Comparison of ENCODE assay signal across 12 cellular contexts in genomic region chr7:100276126-100276525, GRCh38. TPM values are rescaled to one million over a fixed set of nuclear protein-coding genes. Genes with fewer than 3 reads are reported as not detected.
DNase-seq lines count a peak whose midpoint lies in the region; ATAC-seq and TF ChIP-seq lines count a peak whose summit lies in the region.
"Not testable (repeated sequence)": the region's sequence is repeated elsewhere in the genome, so short reads cannot be mapped to it uniquely, and the experiment has no call there.
"Had no signal": no experiment of that assay in that cellular context is flagged by ENCODE, and none has a peak within 500 bp of the region (broad histone marks: within the 10 kb centered on the region; RNA-seq: fewer than 3 reads in every experiment).

No MANE protein-coding gene starts in this region.

- ATAC-seq in WTC11, result not testable (repeated sequence)

- not testable (repeated sequence) for H3K27me3 ChIP-seq in BLaER1 treated with 17β-estradiol and CSF1 and Interleukin-3, amounts not matched to agents 10 nM and 100 nM; neutrophil

- not testable (repeated sequence) for H3K4me3 Mint-ChIP-seq in WTC11

- not testable (repeated sequence) for H3K9me3 ChIP-seq in BLaER1 treated with 17β-estradiol and CSF1 and Interleukin-3, amounts not matched to agents 10 nM and 100 nM (replicated peaks in 1 of 11); neutrophil

- H3K27ac ChIP-seq in BLaER1 treated with 17β-estradiol and CSF1 and Interleukin-3, amounts not matched to agents 10 nM and 100 nM, result peak overlapping the region in 1 of 11 experiments; percentile 3; a peak in 1 of 22 replicates
- peak overlapping the region; percentile 76 for H3K27ac ChIP-seq in neutrophil

- H3K36me3 ChIP-seq in BLaER1 treated with 17β-estradiol and CSF1 and Interleukin-3, amounts not matched to agents 10 nM and 100 nM; neutrophil: not testable (repeated sequence)

- DNase-seq in GM04504 (ENCODE audit: low read depth) (peak; percentile 46), RPMI7951 (ENCODE audit: low read depth) (peak; percentile 20), fibroblast of gingiva (ENCODE audit: low read depth) (peak; percentile 12), foreskin fibroblast (peak; percentile 41 to 78)
- not testable (repeated sequence) for DNase-seq in WTC11 (ENCODE audit: low spot score)

- POLR2A ChIA-PET in WTC11 (lab: Charles Lee), result not testable (repeated sequence)

- peaks cover 8 to 19% (median 16%) of the 10 kb centered on the region in 10 experiments; a peak in 18 of 20 replicates for H3K4me1 ChIP-seq in BLaER1 treated with 17β-estradiol and CSF1 and Interleukin-3, amounts not matched to agents 10 nM and 100 nM
- peaks cover 46 to 47% of the 10 kb centered on the region in 2 experiments for H3K4me1 ChIP-seq in neutrophil (ENCODE audit: control insufficient read depth in 1 of 2, insufficient read depth in 1 of 2, low read depth in 1 of 2, low read length in 1 of 2)

- H3K27me3 Mint-ChIP-seq in WTC11 (ENCODE audit: low read depth), result not testable (repeated sequence)

- H3K36me3 Mint-ChIP-seq in WTC11, result not testable (repeated sequence)

- peak overlapping the region in 7 of 11 experiments; percentile 52 to 69 (median 59); a peak in 11 of 22 replicates for H3K4me2 ChIP-seq in BLaER1 treated with 17β-estradiol and CSF1 and Interleukin-3, amounts not matched to agents 10 nM and 100 nM

- TF ChIP-seq CTCF in WTC11 (IDR thresholded peaks at IDR 0.05); foreskin fibroblast (IDR thresholded peaks at IDR 0.05; ENCODE audit: low read depth, low read length); neutrophil (IDR thresholded peaks at IDR 0.05): not testable (repeated sequence)

- H4K20me1 ChIP-seq in BLaER1 treated with 17β-estradiol and CSF1 and Interleukin-3, amounts not matched to agents 10 nM and 100 nM, result not testable (repeated sequence)

- H3K27ac Mint-ChIP-seq in WTC11, result peak overlapping the region; percentile 82; the same call in 1 of the 2 replicates

- H3K4me3 ChIP-seq in BLaER1 treated with 17β-estradiol and CSF1 and Interleukin-3, amounts not matched to agents 10 nM and 100 nM; foreskin fibroblast (ENCODE audit: low read depth in 1 of 2, low read length in 2 of 2): not testable (repeated sequence)
- H3K4me3 ChIP-seq in neutrophil (ENCODE audit: low read depth in 1 of 2, low read length in 1 of 2), result peak overlapping the region in 1 of 2 experiments; percentile 18

- CTCF ChIA-PET in WTC11 (lab: Charles Lee), result not testable (repeated sequence)

- H3K9me3 Mint-ChIP-seq in WTC11, result not testable (repeated sequence)

- H3K4me1 Mint-ChIP-seq in WTC11, result not testable (repeated sequence)

- H3K9ac ChIP-seq in BLaER1 treated with 17β-estradiol and CSF1 and Interleukin-3, amounts not matched to agents 10 nM and 100 nM, result not testable (repeated sequence)

RNA-seq across cellular contexts. Expression of gene SPDYE3, which starts 31.4 kb away (rescaled TPM):
- not detected in 2 replicates for total RNA-seq in RPMI7951 (2014; rRNA removed; shearing (Covaris generic))
- not detected in 3 replicates for total RNA-seq in WTC11 (2021)
- total RNA-seq: A172; CD4-positive, alpha-beta memory T cell; GM23338; IMR-90; K562 had no signal

RNA-seq across cellular contexts. Expression of gene PVRIG, which starts 56.4 kb away (rescaled TPM):
- not detected in 2 replicates for total RNA-seq in RPMI7951 (2014; rRNA removed; shearing (Covaris generic))
- 0.37 to 0.55 TPM in 2 of 3 replicates, not detected in the other for total RNA-seq in WTC11 (2021)
- total RNA-seq: A172, GM23338, IMR-90 had no signal
